Comparison of ENCODE assay signal across 26 cellular contexts in genomic region chr2:181196401-181196800, GRCh38.
DNase-seq lines count a peak whose midpoint lies in the region; ATAC-seq and TF ChIP-seq lines count a peak whose summit lies in the region.
"Had no signal": no experiment of that assay in that cellular context is flagged by ENCODE, and none has a peak within 500 bp of the region (broad histone marks: within the 10 kb centered on the region; RNA-seq: fewer than 3 reads in every experiment).

No MANE protein-coding gene starts in this region.

- POLR2A ChIA-PET in T-cell (lab: Charles Lee) = interaction anchor here in 1 of 2 donors (0.6 kb wide), 1 partner anchor 116 kb away, joined by 3 read pairs; no protein-coding TSS in a partner anchor

- H3K4me1 Mint-ChIP-seq in activated naive CD4-positive, alpha-beta T cell treated with anti-CD3 and anti-CD28 coated beads, Interleukin-2, amount 50 U/mL, for 24 hours = peaks cover 63% of the 10 kb centered on the region
- H3K4me1 Mint-ChIP-seq in T-cell = peaks cover 53 to 68% (median 60%) of the 10 kb centered on the region in 3 donors
- H3K4me1 Mint-ChIP-seq in activated naive CD8-positive, alpha-beta T cell treated with anti-CD3 and anti-CD28 coated beads for 36 hours = peaks cover 44% of the 10 kb centered on the region
- H3K4me1 Mint-ChIP-seq: endodermal cell had no signal

- no peak overlapping the region for H3K4me3 Mint-ChIP-seq in activated naive CD4-positive, alpha-beta T cell treated with anti-CD3 and anti-CD28 coated beads, Interleukin-2, amount 50 U/mL, for 24 hours
- peak overlapping the region in 1 of 3 donors; percentile 35 for H3K4me3 Mint-ChIP-seq in T-cell
- no peak overlapping the region for H3K4me3 Mint-ChIP-seq in activated naive CD8-positive, alpha-beta T cell treated with anti-CD3 and anti-CD28 coated beads for 36 hours
- H3K4me3 Mint-ChIP-seq: endodermal cell had no signal

- ATAC-seq in T-cell (replicated peaks in 1 of 4) = no peak
- ATAC-seq in stimulated activated naive CD8-positive, alpha-beta T cell treated with anti-CD3 and anti-CD28 coated beads, Interleukin-15, Interleukin-2, amounts not matched to agents 100 U/mL and 50 U/mL, for 24 hours = peak; percentile 43
- no peak for ATAC-seq in HG02610 (IDR thresholded peaks at IDR 0.05; ENCODE audit: unreplicated experiment)
- ATAC-seq: heart right ventricle had no signal

- TF ChIP-seq CTCF in WERI-Rb-1 (IDR thresholded peaks at IDR 0.05; ENCODE audit: low read depth, low read length) = no peak

- peak overlapping the region; percentile 8 for H3K27ac Mint-ChIP-seq in activated naive CD4-positive, alpha-beta T cell treated with anti-CD3 and anti-CD28 coated beads, Interleukin-2, amount 50 U/mL, for 24 hours
- H3K27ac Mint-ChIP-seq in T-cell = peak overlapping the region; percentile 81 to 86
- peak overlapping the region; percentile 7 for H3K27ac Mint-ChIP-seq in activated naive CD8-positive, alpha-beta T cell treated with anti-CD3 and anti-CD28 coated beads for 36 hours
- H3K27ac Mint-ChIP-seq: endodermal cell, progenitor cell of endocrine pancreas had no signal

- no peaks in the 10 kb centered on the region for H3K27me3 Mint-ChIP-seq in activated naive CD4-positive, alpha-beta T cell treated with anti-CD3 and anti-CD28 coated beads, Interleukin-2, amount 50 U/mL, for 24 hours
- H3K27me3 Mint-ChIP-seq in T-cell = no peaks in the 10 kb centered on the region
- no peaks in the 10 kb centered on the region for H3K27me3 Mint-ChIP-seq in activated naive CD8-positive, alpha-beta T cell treated with anti-CD3 and anti-CD28 coated beads for 36 hours
- H3K27me3 Mint-ChIP-seq: progenitor cell of endocrine pancreas had no signal

- H3K9me3 ChIP-seq in WERI-Rb-1 (ENCODE audit: severe bottlenecking) = no peaks in the 10 kb centered on the region
- H3K9me3 ChIP-seq: ascending aorta, esophagus squamous epithelium, heart right ventricle, thoracic aorta had no signal

- no peak overlapping the region for H3K27ac ChIP-seq in WERI-Rb-1
- H3K27ac ChIP-seq: ascending aorta, cardiac muscle cell, esophagus squamous epithelium, GM23248, thoracic aorta had no signal

- no peak for DNase-seq in activated naive CD4-positive, alpha-beta T cell (lab: John Stamatoyannopoulos, UW)
- DNase-seq in T-cell (no peak), SW480 (ENCODE audit: low spot score) (no peak), WERI-Rb-1 (no peak)
- no peak for DNase-seq in activated naive CD8-positive, alpha-beta T cell treated with anti-CD3 and anti-CD28 coated beads for 36 hours
- DNase-seq in stimulated activated naive CD8-positive, alpha-beta T cell treated with anti-CD3 and anti-CD28 coated beads, Interleukin-15, Interleukin-2, amounts not matched to agents 100 U/mL and 50 U/mL, for 24 hours = no peak
- DNase-seq: activated CD4-positive, alpha-beta T cell treated with anti-CD3 and anti-CD28 coated beads for 48 hours; EL; endodermal cell; esophagus squamous epithelium; GM23248; heart right ventricle; KBM-7; MM.1S; NCI-H1417; NCI-H2029 treated with DMSO at 0.1 percent for 48 hours; NCI-H226; NCI-H748 treated with DMSO at 0.1 percent for 48 hours; stimulated activated naive CD4-positive, alpha-beta T cell treated with Interleukin-2 at 50 U/mL for 16 hours had no signal

- no peaks in the 10 kb centered on the region for H3K36me3 ChIP-seq in WERI-Rb-1
- H3K36me3 ChIP-seq: ascending aorta, cardiac muscle cell, esophagus squamous epithelium, heart right ventricle, thoracic aorta had no signal

- CTCF ChIA-PET in T-cell (lab: Charles Lee) = interaction anchor here in 1 of 2 donors (0.7 kb wide), 1 partner anchor 92 kb away, joined by 4 read pairs; no protein-coding TSS in a partner anchor

- H3K36me3 Mint-ChIP-seq in activated naive CD4-positive, alpha-beta T cell treated with anti-CD3 and anti-CD28 coated beads, Interleukin-2, amount 50 U/mL, for 24 hours = peaks cover 16% of the 10 kb centered on the region
- H3K36me3 Mint-ChIP-seq in T-cell = peaks cover 31% of the 10 kb centered on the region
- H3K36me3 Mint-ChIP-seq in activated naive CD8-positive, alpha-beta T cell treated with anti-CD3 and anti-CD28 coated beads for 36 hours = peaks cover 34% of the 10 kb centered on the region

- peaks cover 11% of the 10 kb centered on the region for H3K9me3 Mint-ChIP-seq in activated naive CD4-positive, alpha-beta T cell treated with anti-CD3 and anti-CD28 coated beads, Interleukin-2, amount 50 U/mL, for 24 hours
- peaks cover 6 to 23% (median 13%) of the 10 kb centered on the region in 3 donors for H3K9me3 Mint-ChIP-seq in T-cell
- peaks cover 16% of the 10 kb centered on the region for H3K9me3 Mint-ChIP-seq in activated naive CD8-positive, alpha-beta T cell treated with anti-CD3 and anti-CD28 coated beads for 36 hours
- H3K9me3 Mint-ChIP-seq: endodermal cell had no signal

- no peak overlapping the region for H3K4me3 ChIP-seq in WERI-Rb-1 (ENCODE audit: low read depth, low read length)
- H3K4me3 ChIP-seq: ascending aorta, cardiac muscle cell, esophagus squamous epithelium, GM23248, heart right ventricle, lung, thoracic aorta had no signal

- no peaks in the 10 kb centered on the region for H3K27me3 ChIP-seq in WERI-Rb-1 (ENCODE audit: insufficient read depth, low read depth, severe bottlenecking)
- H3K27me3 ChIP-seq: ascending aorta, cardiac muscle cell, esophagus squamous epithelium, heart right ventricle had no signal

Comparison
In these comparisons a context has a peak if more than half of its experiments do, and no peak if none do; other contexts are left out.
1. H3K27ac Mint-ChIP-seq: peak in every context shown above with its lines; median percentile 84 in T-cell; 8 in activated naive CD4-positive, alpha-beta T cell treated with anti-CD3 and anti-CD28 coated beads, Interleukin-2, amount 50 U/mL, for 24 hours; 7 in activated naive CD8-positive, alpha-beta T cell treated with anti-CD3 and anti-CD28 coated beads for 36 hours.